In genomic region chr17:27066315-27066714, GRCh38 we compare ENCODE assay signal across 8 cellular contexts.
"Had no signal": no experiment of that assay in that cellular context is flagged by ENCODE, and none has a peak within 500 bp of the region (broad histone marks: within the 10 kb centered on the region; RNA-seq: fewer than 3 reads in every experiment).

No MANE protein-coding gene starts in this region.

- ATAC-seq: GM12878 had no signal

- DNase-seq: GDM1, GF-D8 had no signal

- FAIRE-seq: G401.6, GM12878, GM12891, GM12892, GM18507, GM19239 had no signal

- H3K4me3 ChIP-seq: GM12878 had no signal
